Comparison of ENCODE assay signal across 1 cellular context in genomic region chr12:104215638-104216297, GRCh38.
TF ChIP-seq lines count a peak whose summit lies in the region.

Gene TXNRD1 (plus strand): TSS chr12:104215779. CDS start chr12:104215803, 24 bp downstream.

TF ChIP-seq in K562, 482 proteins besides CTCF, POLR2A, EP300 and RAD21 (continued from another document and continues in another):
- TF ChIP-seq ZNF518B (CRISPR knock-in tag; IDR thresholded peaks at IDR 0.05) (no peak), ZNF766 (CRISPR knock-in tag; conservative IDR thresholded peaks at IDR 0.05) (0 out of 2 replicates have a peak, but pooled peaks have one; percentile 16), SREBF2 (CRISPR knock-in tag; IDR thresholded peaks at IDR 0.05) (no peak), SUPT5H (IDR thresholded peaks at IDR 0.05) (0 out of 2 replicates have a peak, but pooled peaks have one; percentile 31), CBX8 (IDR thresholded peaks at IDR 0.05; ENCODE audit: borderline replicate concordance, extremely low read depth, low read depth, low read length, poor library complexity, severe bottlenecking) (no peak), CBX3 (IDR thresholded peaks at IDR 0.05; ENCODE audit: borderline replicate concordance in 1 of 2, low read length in 2 of 2) (peak in 1 of 2 experiments; percentile 36; a peak in 1 of 3 replicates), JUN (IDR thresholded peaks at IDR 0.05; ENCODE audit: borderline replicate concordance, low read depth, low read length) (no peak), JUN (CRISPR knock-in tag; IDR thresholded peaks at IDR 0.05; ENCODE audit: borderline replicate concordance) (0 out of 2 replicates have a peak, but pooled peaks have one; percentile 27), MYC (IDR thresholded peaks at IDR 0.05; ENCODE audit: low read depth, low read length) (peak; percentile 66), MYC (CRISPR knock-in tag; IDR thresholded peaks at IDR 0.05; ENCODE audit: borderline replicate concordance, low read depth) (no peak), RAD51 (IDR thresholded peaks at IDR 0.05; ENCODE audit: borderline replicate concordance, low read depth) (no peak), ZBTB9 (CRISPR knock-in tag; IDR thresholded peaks at IDR 0.05) (0 out of 2 replicates have a peak, but pooled peaks have one; percentile 53), KLF16 (IDR thresholded peaks at IDR 0.05) (0 out of 2 replicates have a peak, but pooled peaks have one; percentile 19), RNF2 (IDR thresholded peaks at IDR 0.05) (0 out of 2 replicates have a peak, but pooled peaks have one; percentile 37), TEAD1 (CRISPR knock-in tag; IDR thresholded peaks at IDR 0.05) (0 out of 4 replicates have a peak, but pooled peaks of 1 of the 2 experiments have one; percentile 56), ZNF143 (CRISPR knock-in tag; IDR thresholded peaks at IDR 0.05) (peak; percentile 42; the same call in 1 of the 2 replicates), ZKSCAN8 (CRISPR knock-in tag; IDR thresholded peaks at IDR 0.05) (no peak), ZBTB8A (IDR thresholded peaks at IDR 0.05; ENCODE audit: partially characterized antibody) (no peak), STAT5B (CRISPR knock-in tag; IDR thresholded peaks at IDR 0.05) (no peak), ZKSCAN3 (CRISPR knock-in tag; IDR thresholded peaks at IDR 0.05) (no peak), GTF2F1 (IDR thresholded peaks at IDR 0.05; ENCODE audit: low read depth, low read length) (no peak), ZNF133 (CRISPR knock-in tag; IDR thresholded peaks at IDR 0.05) (no peak), HDAC1 (IDR thresholded peaks at IDR 0.05) (no peak), TEAD2 (tag; IDR thresholded peaks at IDR 0.05) (no peak), ZFX (CRISPR knock-in tag; IDR thresholded peaks at IDR 0.05) (peak; percentile 90), CHD1 (IDR thresholded peaks at IDR 0.05; ENCODE audit: low read length) (no peak), ZNF449 (CRISPR knock-in tag; IDR thresholded peaks at IDR 0.05) (no peak), DPF2 (IDR thresholded peaks at IDR 0.05) (no peak), NFIC (IDR thresholded peaks at IDR 0.05) (no peak), ZBTB2 (IDR thresholded peaks at IDR 0.05) (no peak), FOXO4 (CRISPR knock-in tag; IDR thresholded peaks at IDR 0.05) (no peak), ZNF77 (CRISPR knock-in tag; IDR thresholded peaks at IDR 0.05) (no peak), ATF7 (IDR thresholded peaks at IDR 0.05) (peak; percentile 60), CTCFL (IDR thresholded peaks at IDR 0.05; ENCODE audit: borderline replicate concordance, insufficient read depth, low read depth, low read length, poor library complexity, severe bottlenecking) (peak; percentile 69), TBP (optimal IDR thresholded peaks at IDR 0.05; ENCODE audit: low read depth, low read length) (peak; percentile 27), ZNF79 (CRISPR knock-in tag; IDR thresholded peaks at IDR 0.05; ENCODE audit: low read depth) (no peak), SMAD3 (CRISPR knock-in tag; conservative IDR thresholded peaks at IDR 0.05) (no peak), CTBP1 (IDR thresholded peaks at IDR 0.05; ENCODE audit: borderline replicate concordance) (peak; percentile 65; the same call in 1 of the 2 replicates), HCFC1 (IDR thresholded peaks at IDR 0.05; ENCODE audit: low read depth, low read length) (no peak), USF1 (CRISPR knock-in tag; IDR thresholded peaks at IDR 0.05) (no peak), HNRNPUL1 (IDR thresholded peaks at IDR 0.05; ENCODE audit: low read length) (no peak), MEF2A (IDR thresholded peaks at IDR 0.05; ENCODE audit: control insufficient read depth, low read depth, low read length) (no peak), ERF (CRISPR knock-in tag; IDR thresholded peaks at IDR 0.05) (0 out of 2 replicates have a peak, but pooled peaks have one; percentile 70), MLLT1 (IDR thresholded peaks at IDR 0.05) (peak in 1 of 2 experiments; percentile 63; a peak in 2 of 4 replicates), HBP1 (CRISPR knock-in tag; IDR thresholded peaks at IDR 0.05) (no peak), NFE2 (IDR thresholded peaks at IDR 0.05; ENCODE audit: low read depth) (peak; percentile 33; the same call in 1 of the 2 replicates), ZFP36 (IDR thresholded peaks at IDR 0.05; ENCODE audit: low read depth, low read length, partially characterized antibody) (peak; percentile 15)
- TF ChIP-seq, protein P1, sequence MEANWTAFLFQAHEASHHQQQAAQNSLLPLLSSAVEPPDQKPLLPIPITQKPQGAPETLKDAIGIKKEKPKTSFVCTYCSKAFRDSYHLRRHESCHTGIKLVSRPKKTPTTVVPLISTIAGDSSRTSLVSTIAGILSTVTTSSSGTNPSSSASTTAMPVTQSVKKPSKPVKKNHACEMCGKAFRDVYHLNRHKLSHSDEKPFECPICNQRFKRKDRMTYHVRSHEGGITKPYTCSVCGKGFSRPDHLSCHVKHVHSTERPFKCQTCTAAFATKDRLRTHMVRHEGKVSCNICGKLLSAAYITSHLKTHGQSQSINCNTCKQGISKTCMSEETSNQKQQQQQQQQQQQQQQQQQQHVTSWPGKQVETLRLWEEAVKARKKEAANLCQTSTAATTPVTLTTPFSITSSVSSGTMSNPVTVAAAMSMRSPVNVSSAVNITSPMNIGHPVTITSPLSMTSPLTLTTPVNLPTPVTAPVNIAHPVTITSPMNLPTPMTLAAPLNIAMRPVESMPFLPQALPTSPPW (CRISPR knock-in tag; IDR thresholded peaks at IDR 0.05): peak; percentile 49; the same call in 1 of the 2 replicates
